ENCODE assay signal across 26 cellular contexts in genomic region chr2:74092236-74092635, GRCh38. TPM values are rescaled to one million over a fixed set of nuclear protein-coding genes. Genes with fewer than 3 reads are reported as not detected.
DNase-seq lines count a peak whose midpoint lies in the region; ATAC-seq and TF ChIP-seq lines count a peak whose summit lies in the region.
"Had no signal": no experiment of that assay in that cellular context is flagged by ENCODE, and none has a peak within 500 bp of the region (broad histone marks: within the 10 kb centered on the region; RNA-seq: fewer than 3 reads in every experiment).

No MANE protein-coding gene starts in this region.

- H3K9me3 ChIP-seq in osteoblast (ENCODE audit: low read depth, low read length) (no peaks in the 10 kb centered on the region), mesenchymal stem cell (ENCODE audit: control insufficient read depth, low read length) (no peaks in the 10 kb centered on the region)
- H3K9me3 ChIP-seq: BLaER1 treated with 17β-estradiol and CSF1 and Interleukin-3, amounts not matched to agents 10 nM and 100 nM; Caco-2; neutrophil; tibial nerve had no signal

- ATAC-seq in natural killer cell (no peak), HG02852 (IDR thresholded peaks at IDR 0.05; ENCODE audit: unreplicated experiment) (no peak)
- ATAC-seq: activated T-cell treated with anti-CD3 and anti-CD28 coated beads, Interleukin-2, amount 50 U/mL, for 72 hours; stimulated activated naive CD8-positive, alpha-beta T cell treated with anti-CD3 and anti-CD28 coated beads, Interleukin-15, amount 100 ng/mL, for 72 hours had no signal

- no peak overlapping the region for H3K23ac ChIP-seq in mesenchymal stem cell (ENCODE audit: low read length in 2 of 2)

- H2BK120ac ChIP-seq in mesenchymal stem cell (ENCODE audit: low read depth, low read length), result no peak overlapping the region

- H3K9ac ChIP-seq in mesenchymal stem cell (ENCODE audit: low read length), result no peak overlapping the region

- H4K20me1 ChIP-seq in osteoblast (ENCODE audit: insufficient read depth, low read length), result no peaks in the 10 kb centered on the region

- DNase-seq in AG10803 (ENCODE audit: low read depth) (peak; percentile 21), SW480 (ENCODE audit: low spot score) (peak; percentile 81), ecto neural progenitor cell (ENCODE audit: low spot score) (peak; percentile 12), osteoblast (ENCODE audit: insufficient read length, low spot score, missing footprints) (peak; percentile 38), natural killer cell (no peak), mesenchymal stem cell (no peak)
- DNase-seq in activated naive CD4-positive, alpha-beta T cell (lab: John Stamatoyannopoulos, UW), result no peak
- DNase-seq: activated naive CD4-positive, alpha-beta T cell treated with anti-CD3 and anti-CD28 coated beads, Interleukin-2, amount 10 ng/mL, durations not matched to agents 7 days and 5 days; activated T-cell treated with anti-CD3 and anti-CD28 coated beads, Interleukin-2, amount 50 U/mL, for 72 hours; Caco-2; dermis blood vessel endothelial cell; DMS79; mammary epithelial cell; NCI-H146; NCI-H2107; NCI-H82; RPMI8226; stimulated activated CD8-positive, alpha-beta memory T cell treated with anti-CD3 and anti-CD28 coated beads, Interleukin-4, amount 100 ng/mL, for 48 hours; stimulated activated naive CD8-positive, alpha-beta T cell treated with anti-CD3 and anti-CD28 coated beads, Interleukin-15, amount 100 ng/mL, for 72 hours had no signal

- no peak for TF ChIP-seq CTCF in AG10803 (conservative IDR thresholded peaks at IDR 0.05; ENCODE audit: low read length)
- TF ChIP-seq CTCF in osteoblast (IDR thresholded peaks at IDR 0.05; ENCODE audit: extremely low read depth, low read depth, low read length), result no peak
- no peak for TF ChIP-seq CTCF in natural killer cell (IDR thresholded peaks at IDR 0.05)

- no peak overlapping the region for H2AK5ac ChIP-seq in mesenchymal stem cell (ENCODE audit: low read length, severe bottlenecking)

- H4K8ac ChIP-seq in mesenchymal stem cell (ENCODE audit: low read length), result no peak overlapping the region

- H3K4me2 ChIP-seq in osteoblast (ENCODE audit: insufficient read depth, low read length), result no peak overlapping the region
- no peak overlapping the region for H3K4me2 ChIP-seq in mesenchymal stem cell (ENCODE audit: low read length, poor library complexity, severe bottlenecking)
- H3K4me2 ChIP-seq: BLaER1 treated with 17β-estradiol and CSF1 and Interleukin-3, amounts not matched to agents 10 nM and 100 nM had no signal

- 97% methylated on average over 7 of the region's 7 CpGs for WGBS in mesenchymal stem cell

- H3K4me3 ChIP-seq in AG10803 (ENCODE audit: low read length), result no peak overlapping the region
- H3K4me3 ChIP-seq in osteoblast (ENCODE audit: insufficient read depth, low read length), result no peak overlapping the region
- H3K4me3 ChIP-seq in mesenchymal stem cell (ENCODE audit: insufficient read depth in 1 of 2, low read depth in 1 of 2, low read length in 2 of 2), result no peak overlapping the region
- H3K4me3 ChIP-seq: BLaER1 treated with 17β-estradiol and CSF1 and Interleukin-3, amounts not matched to agents 10 nM and 100 nM; cardiac muscle cell; skin epidermis; tibial nerve had no signal

- H3K4me1 ChIP-seq in osteoblast (ENCODE audit: insufficient read depth, low read length) (no peaks in the 10 kb centered on the region), mesenchymal stem cell (ENCODE audit: control insufficient read depth, insufficient read depth, low read depth, low read length) (peaks cover 9% of the 10 kb centered on the region)
- H3K4me1 ChIP-seq: BLaER1 treated with 17β-estradiol and CSF1 and Interleukin-3, amounts not matched to agents 10 nM and 100 nM; Caco-2 had no signal

- H3K27me3 Mint-ChIP-seq in natural killer cell (ENCODE audit: low read depth in 2 of 2), result no peaks in the 10 kb centered on the region
- H3K27me3 Mint-ChIP-seq: activated naive CD4-positive, alpha-beta T cell treated with anti-CD3 and anti-CD28 coated beads, Interleukin-2, amount 10 ng/mL, durations not matched to agents 7 days and 5 days; stimulated activated naive CD8-positive, alpha-beta T cell treated with anti-CD3 and anti-CD28 coated beads, Interleukin-15, amount 100 ng/mL, for 72 hours had no signal

- no peak overlapping the region for H2BK15ac ChIP-seq in mesenchymal stem cell (ENCODE audit: low read depth, poor library complexity, severe bottlenecking)

- H3K4me3 Mint-ChIP-seq in natural killer cell, result no peak overlapping the region
- H3K4me3 Mint-ChIP-seq: activated naive CD4-positive, alpha-beta T cell treated with anti-CD3 and anti-CD28 coated beads, Interleukin-2, amount 10 ng/mL, durations not matched to agents 7 days and 5 days; activated T-cell treated with anti-CD3 and anti-CD28 coated beads, Interleukin-2, amount 50 U/mL, for 72 hours; stimulated activated naive CD8-positive, alpha-beta T cell treated with anti-CD3 and anti-CD28 coated beads, Interleukin-15, amount 100 ng/mL, for 72 hours; T-helper 1 cell treated with Interleukin-12 subunit alpha and Interleukin-12 subunit beta and Interleukin-4 antibody, amounts not matched to agents 30 μg/mL and 1 μg/mL, for 36 hours had no signal

- H3K4ac ChIP-seq in mesenchymal stem cell (ENCODE audit: low read depth in 1 of 2, low read length in 2 of 2), result no peak overlapping the region

- no peak overlapping the region for H2BK5ac ChIP-seq in mesenchymal stem cell (ENCODE audit: low read depth, low read length, poor library complexity, severe bottlenecking)

- H3K27ac ChIP-seq in osteoblast (ENCODE audit: low read depth, low read length), result no peak overlapping the region
- no peak overlapping the region for H3K27ac ChIP-seq in mesenchymal stem cell (ENCODE audit: low read length, poor library complexity, severe bottlenecking)
- H3K27ac ChIP-seq: BLaER1 treated with 17β-estradiol and CSF1 and Interleukin-3, amounts not matched to agents 10 nM and 100 nM; cardiac muscle cell; neutrophil had no signal

- H3K9me3 Mint-ChIP-seq in natural killer cell, result no peaks in the 10 kb centered on the region
- H3K9me3 Mint-ChIP-seq: activated naive CD4-positive, alpha-beta T cell treated with anti-CD3 and anti-CD28 coated beads, Interleukin-2, amount 10 ng/mL, durations not matched to agents 7 days and 5 days; activated T-cell treated with anti-CD3 and anti-CD28 coated beads, Interleukin-2, amount 50 U/mL, for 72 hours; stimulated activated naive CD8-positive, alpha-beta T cell treated with anti-CD3 and anti-CD28 coated beads, Interleukin-15, amount 100 ng/mL, for 72 hours; T-helper 1 cell treated with Interleukin-12 subunit alpha and Interleukin-12 subunit beta and Interleukin-4 antibody, amounts not matched to agents 30 μg/mL and 1 μg/mL, for 36 hours had no signal

- peaks cover 7% of the 10 kb centered on the region for H3K36me3 Mint-ChIP-seq in natural killer cell

- H3K18ac ChIP-seq in mesenchymal stem cell (ENCODE audit: low read depth in 1 of 2, low read length in 2 of 2), result no peak overlapping the region

- H3K36me3 ChIP-seq in osteoblast (ENCODE audit: insufficient read depth, low read length), result peaks cover 11% of the 10 kb centered on the region
- H3K36me3 ChIP-seq in mesenchymal stem cell (ENCODE audit: control insufficient read depth in 1 of 2, insufficient read depth in 2 of 2, low read depth in 1 of 2, low read length in 2 of 2), result peaks cover 53 to 67% of the 10 kb centered on the region in 2 experiments

- intact Hi-C loops in natural killer cell (cut with micrococcal nuclease), result loop anchor here (10.0 kb wide), 1 partner anchor 87 kb away; no protein-coding TSS in a partner anchor

- peaks cover 23 to 31% of the 10 kb centered on the region in 2 donors for H3K4me1 Mint-ChIP-seq in natural killer cell
- H3K4me1 Mint-ChIP-seq: activated naive CD4-positive, alpha-beta T cell treated with anti-CD3 and anti-CD28 coated beads, Interleukin-2, amount 10 ng/mL, durations not matched to agents 7 days and 5 days had no signal

- H3K27ac Mint-ChIP-seq in natural killer cell, result no peak overlapping the region
- H3K27ac Mint-ChIP-seq: activated naive CD4-positive, alpha-beta T cell treated with anti-CD3 and anti-CD28 coated beads, Interleukin-2, amount 10 ng/mL, durations not matched to agents 7 days and 5 days; activated T-cell treated with anti-CD3 and anti-CD28 coated beads, Interleukin-2, amount 50 U/mL, for 72 hours; T-helper 1 cell treated with Interleukin-12 subunit alpha and Interleukin-12 subunit beta and Interleukin-4 antibody, amounts not matched to agents 30 μg/mL and 1 μg/mL, for 36 hours had no signal

- H3K27me3 ChIP-seq in osteoblast (ENCODE audit: insufficient read depth, low read length) (no peaks in the 10 kb centered on the region), mesenchymal stem cell (ENCODE audit: control insufficient read depth in 1 of 2, insufficient read depth in 1 of 2, low read length in 2 of 2) (no peaks in the 10 kb centered on the region)
- H3K27me3 ChIP-seq: BLaER1 treated with 17β-estradiol and CSF1 and Interleukin-3, amounts not matched to agents 10 nM and 100 nM; cardiac muscle cell; neutrophil; tibial nerve had no signal

- peaks cover 13% of the 10 kb centered on the region for H3K79me1 ChIP-seq in mesenchymal stem cell (replicated peaks; ENCODE audit: low read length, poor library complexity, severe bottlenecking)

- H2BK12ac ChIP-seq in mesenchymal stem cell (ENCODE audit: low read length in 2 of 2), result no peak overlapping the region

- no peak overlapping the region for H4K91ac ChIP-seq in mesenchymal stem cell (ENCODE audit: low read length)

- H3K79me2 ChIP-seq in osteoblast (ENCODE audit: insufficient read depth, low read length), result no peaks in the 10 kb centered on the region

- H2AFZ ChIP-seq in osteoblast (ENCODE audit: low read length), result no peak overlapping the region
- H2AFZ ChIP-seq in mesenchymal stem cell (ENCODE audit: low read depth, low read length), result no peak overlapping the region

- no peak overlapping the region for H3K14ac ChIP-seq in mesenchymal stem cell (ENCODE audit: low read length in 2 of 2)

RNA-seq across cellular contexts. Expression of gene BOLA3, which starts 55.5 kb away (rescaled TPM):
- 17.4 and 17.7 TPM in 2 replicates for total RNA-seq in osteoblast
- total RNA-seq in natural killer cell, result 10 to 100 TPM in 2 of 3 donors, 1 to 10 TPM in 1; 8.1 to 13.8 (median 11.9) TPM
- polyA plus RNA-seq in mesenchymal stem cell (2013, experiment 1 of 2), result 70.7 TPM
- 74.6 TPM for polyA plus RNA-seq in mesenchymal stem cell (2013, experiment 2 of 2)

Comparison
In these comparisons a context has a peak if more than half of its experiments do, and no peak if none do; other contexts are left out.
1. DNase-seq: peak in AG10803 (single experiment), SW480 (single experiment), ecto neural progenitor cell (single experiment) and osteoblast (single experiment); none in activated naive CD4-positive, alpha-beta T cell (0 of 4), natural killer cell (single experiment) and mesenchymal stem cell (single experiment).